ENCODE assay signal across 31 cellular contexts in genomic region chr6:8139451-8139850, GRCh38.
"Had no signal": no experiment of that assay in that cellular context is flagged by ENCODE, and none has a peak within 500 bp of the region (broad histone marks: within the 10 kb centered on the region; RNA-seq: fewer than 3 reads in every experiment).

No MANE protein-coding gene starts in this region.

- H3K9me3 Mint-ChIP-seq: activated B cell treated with CpG ODN at 0.5 μM for 24 hours; activated CD4-positive, alpha-beta memory T cell treated with anti-CD3 and anti-CD28 coated beads, Interleukin-2, amount 10 ng/mL, durations not matched to agents 7 days and 5 days; activated naive CD4-positive, alpha-beta T cell treated with anti-CD3 and anti-CD28 coated beads, Interleukin-2, amount 10 ng/mL, durations not matched to agents 7 days and 5 days; activated naive CD8-positive, alpha-beta T cell treated with anti-CD3 and anti-CD28 coated beads, Interleukin-2, amount 50 U/mL, for 24 hours had no signal

- H3K27ac ChIP-seq: VCaP had no signal

- H3K4me1 Mint-ChIP-seq: activated B cell treated with CpG ODN at 0.5 μM for 24 hours; activated CD4-positive, alpha-beta memory T cell treated with anti-CD3 and anti-CD28 coated beads, Interleukin-2, amount 10 ng/mL, durations not matched to agents 7 days and 5 days; activated CD8-positive, alpha-beta memory T cell treated with anti-CD3 and anti-CD28 coated beads, Interleukin-2, amount 10 ng/mL, durations not matched to agents 7 days and 5 days; activated naive CD4-positive, alpha-beta T cell treated with anti-CD3 and anti-CD28 coated beads, Interleukin-2, amount 10 ng/mL, durations not matched to agents 7 days and 5 days; activated naive CD8-positive, alpha-beta T cell treated with anti-CD3 and anti-CD28 coated beads, Interleukin-2, amount 50 U/mL, for 24 hours; brain had no signal

- H3K4me3 Mint-ChIP-seq: activated B cell treated with CpG ODN at 0.5 μM for 24 hours; activated CD4-positive, alpha-beta memory T cell treated with anti-CD3 and anti-CD28 coated beads, Interleukin-2, amount 10 ng/mL, durations not matched to agents 7 days and 5 days; activated CD8-positive, alpha-beta memory T cell treated with anti-CD3 and anti-CD28 coated beads, Interleukin-2, amount 10 ng/mL, durations not matched to agents 7 days and 5 days; activated naive CD4-positive, alpha-beta T cell treated with anti-CD3 and anti-CD28 coated beads, Interleukin-2, amount 10 ng/mL, durations not matched to agents 7 days and 5 days; activated naive CD8-positive, alpha-beta T cell; activated naive CD8-positive, alpha-beta T cell treated with anti-CD3 and anti-CD28 coated beads, Interleukin-2, amount 50 U/mL, for 24 hours; brain had no signal

- ATAC-seq: activated CD8-positive, alpha-beta memory T cell treated with anti-CD3 and anti-CD28 coated beads, Interleukin-2, amount 10 ng/mL, durations not matched to agents 7 days and 5 days; activated naive CD8-positive, alpha-beta T cell treated with anti-CD3 and anti-CD28 coated beads, Interleukin-2, amount 50 U/mL, for 24 hours had no signal

- H3K36me3 Mint-ChIP-seq: activated CD8-positive, alpha-beta memory T cell treated with anti-CD3 and anti-CD28 coated beads, Interleukin-2, amount 10 ng/mL, durations not matched to agents 7 days and 5 days; activated naive CD4-positive, alpha-beta T cell treated with anti-CD3 and anti-CD28 coated beads, Interleukin-2, amount 10 ng/mL, durations not matched to agents 7 days and 5 days; activated naive CD8-positive, alpha-beta T cell; brain had no signal

- DNase-seq: activated B cell treated with CpG ODN at 0.5 μM for 24 hours; activated CD4-positive, alpha-beta memory T cell treated with anti-CD3 and anti-CD28 coated beads, Interleukin-2, amount 10 ng/mL, durations not matched to agents 7 days and 5 days; activated CD4-positive, alpha-beta T cell treated with anti-CD3 and anti-CD28 coated beads for 48 hours; activated CD4-positive, CD25-positive, alpha-beta regulatory T cell treated with anti-CD3 and anti-CD28 coated beads, Interleukin-2, amount 50 U/mL, for 72 hours; activated CD8-positive, alpha-beta memory T cell treated with anti-CD3 and anti-CD28 coated beads for 24 hours; activated CD8-positive, alpha-beta memory T cell treated with anti-CD3 and anti-CD28 coated beads, Interleukin-2, amount 10 ng/mL, durations not matched to agents 7 days and 5 days; activated CD8-positive, alpha-beta memory T cell treated with anti-CD3 and anti-CD28 coated beads, Interleukin-2, amount 50 U/mL, for 48 hours; activated effector memory CD4-positive, alpha-beta T cell treated with Interleukin-2 at 50 U/mL for 16 hours; activated naive CD4-positive, alpha-beta T cell treated with anti-CD3 and anti-CD28 coated beads, Interleukin-2, amount 10 ng/mL, durations not matched to agents 7 days and 5 days; activated naive CD8-positive, alpha-beta T cell treated with anti-CD3 and anti-CD28 coated beads, Interleukin-2, amount 50 U/mL, for 24 hours; activated T-cell treated with anti-CD3 and anti-CD28 coated beads, Interleukin-2, amount 50 U/mL, for 48 hours; anterior cingulate cortex; caudate nucleus; cerebellar nuclear complex; Kasumi-1; KG1; NCI-H1092; NCI-H1436 treated with DMSO at 0.1 percent for 48 hours; NCI-H1694 treated with DMSO at 0.1 percent for 48 hours; NCI-H2029; NCI-H345; NCI-H524 treated with DMSO at 0.1 percent for 48 hours; NK-92 treated with Interleukin-12 subunit alpha and Interleukin-12 subunit beta, amount 100 ng/mL, for 24 hours; Right ventricle myocardium superior; SW 1271; T-helper 1 cell; T-helper 2 cell; T-helper 9 cell had no signal

- H3K27ac Mint-ChIP-seq: activated B cell treated with CpG ODN at 0.5 μM for 24 hours; activated CD4-positive, alpha-beta memory T cell treated with anti-CD3 and anti-CD28 coated beads, Interleukin-2, amount 10 ng/mL, durations not matched to agents 7 days and 5 days; activated CD8-positive, alpha-beta memory T cell treated with anti-CD3 and anti-CD28 coated beads, Interleukin-2, amount 10 ng/mL, durations not matched to agents 7 days and 5 days; activated naive CD4-positive, alpha-beta T cell treated with anti-CD3 and anti-CD28 coated beads, Interleukin-2, amount 10 ng/mL, durations not matched to agents 7 days and 5 days; activated naive CD8-positive, alpha-beta T cell; activated naive CD8-positive, alpha-beta T cell treated with anti-CD3 and anti-CD28 coated beads, Interleukin-2, amount 50 U/mL, for 24 hours; brain had no signal
